Comparison of ENCODE assay signal across 23 cellular contexts in the genomic region with DNA sequence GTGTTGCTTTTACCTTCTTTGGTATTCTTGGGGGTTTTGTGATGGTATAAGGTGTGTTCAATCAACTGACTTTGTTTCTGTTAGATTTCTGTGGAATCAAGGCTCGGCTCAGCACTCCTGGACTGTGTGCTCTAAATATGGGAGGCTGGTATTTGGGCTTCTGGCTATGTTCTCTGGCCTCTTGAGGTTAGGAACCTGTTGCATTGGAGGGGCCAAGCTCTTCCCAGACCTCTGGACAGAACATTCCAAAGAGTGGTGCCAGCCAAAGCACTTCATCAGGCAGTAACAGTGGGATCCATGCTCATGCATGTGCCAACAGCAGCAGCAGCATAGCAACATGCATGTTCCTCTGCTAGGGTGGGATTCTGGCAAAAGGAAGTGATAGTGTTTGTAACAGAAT. TPM values are rescaled to one million over a fixed set of nuclear protein-coding genes. Genes with fewer than 3 reads are reported as not detected.
DNase-seq lines count a peak whose midpoint lies in the region; ATAC-seq, FAIRE-seq and TF ChIP-seq lines count a peak whose summit lies in the region.
"Had no signal": no experiment of that assay in that cellular context is flagged by ENCODE, and none has a peak within 500 bp of the region (broad histone marks: within the 10 kb centered on the region; RNA-seq: fewer than 3 reads in every experiment).

No MANE protein-coding gene starts in this region.

- H2BK12ac ChIP-seq in H9 (ENCODE audit: insufficient read length, low read depth, low read length): peak overlapping the region; percentile 62

- no peaks in the 10 kb centered on the region for H3K79me2 ChIP-seq in H9 (ENCODE audit: insufficient read depth, low read length)

- no peaks in the 10 kb centered on the region for H3K79me1 ChIP-seq in H9 (ENCODE audit: insufficient read depth, low read depth, low read length, poor library complexity, severe bottlenecking)

- no peak overlapping the region for H3K14ac ChIP-seq in H9 (ENCODE audit: insufficient read depth, low read length)

- H2BK15ac ChIP-seq in H9 (ENCODE audit: low read depth, low read length): no peak overlapping the region

- H4K91ac ChIP-seq in H9 (ENCODE audit: insufficient read length, low read depth, low read length): no peak overlapping the region

- H3K4me1 Mint-ChIP-seq in H9: no peaks in the 10 kb centered on the region
- H3K4me1 Mint-ChIP-seq: B cell had no signal

- no peak overlapping the region for H4K5ac ChIP-seq in H9 (ENCODE audit: insufficient read length, low read depth, low read length)

- H3K36me3 ChIP-seq in bronchial epithelial cell (ENCODE audit: control insufficient read depth, insufficient read depth, low read length): no peaks in the 10 kb centered on the region
- H3K36me3 ChIP-seq: BLaER1 treated with 17β-estradiol and CSF1 and Interleukin-3, amounts not matched to agents 10 nM and 100 nM had no signal

- no peak overlapping the region for H2BK120ac ChIP-seq in H9 (ENCODE audit: low read depth, low read length, poor library complexity, severe bottlenecking)

- no peaks in the 10 kb centered on the region for H3K9me3 ChIP-seq in H9 (ENCODE audit: control insufficient read depth, low read depth, low read length)
- H3K9me3 ChIP-seq: A549, Caco-2 had no signal

- H3T11ph ChIP-seq in H9 (ENCODE audit: low read length): no peak overlapping the region

- H3K4me3 Mint-ChIP-seq in H9: no peak overlapping the region
- H3K4me3 Mint-ChIP-seq: B cell; CD4-positive, alpha-beta T cell; CD8-positive, alpha-beta T cell had no signal

- no peak overlapping the region for H3K23ac ChIP-seq in H9 (ENCODE audit: insufficient read length, low read depth, low read length)

- H3K18ac ChIP-seq in H9 (ENCODE audit: insufficient read length, low read depth, low read length): no peak overlapping the region

- no peak overlapping the region for H3K27ac ChIP-seq in H9 (ENCODE audit: insufficient read length, low read depth, low read length)
- H3K27ac ChIP-seq: 22Rv1; A549; BLaER1 treated with 17β-estradiol and CSF1 and Interleukin-3, amounts not matched to agents 10 nM and 100 nM; C4-2B had no signal

- H2BK20ac ChIP-seq in H9 (ENCODE audit: low read depth, low read length, poor library complexity, severe bottlenecking): no peak overlapping the region

- H3K36me3 Mint-ChIP-seq in H9 (ENCODE audit: insufficient read depth in 1 of 3, low read depth in 3 of 3): peaks cover 0 to 26% (median 0%) of the 10 kb centered on the region in 3 experiments; a peak in 3 of 7 replicates
- H3K36me3 Mint-ChIP-seq: CD8-positive, alpha-beta T cell had no signal

- H3K4ac ChIP-seq in H9 (ENCODE audit: low read depth, low read length): no peak overlapping the region

- H3K4me1 ChIP-seq in H9 (ENCODE audit: insufficient read depth, low read length): no peaks in the 10 kb centered on the region
- H3K4me1 ChIP-seq: A549; BLaER1 treated with 17β-estradiol and CSF1 and Interleukin-3, amounts not matched to agents 10 nM and 100 nM; Caco-2 had no signal

- no peak overlapping the region for H3K56ac ChIP-seq in H9 (ENCODE audit: insufficient read length, low read depth, low read length)

- peak; percentile 18 for FAIRE-seq in bronchial epithelial cell (lab: Jason Lieb, UNC)
- FAIRE-seq: A549, D721Med, G401.6, GM12891, GM19239 had no signal

- 0 out of 7 replicates have a peak overlapping the region, but pooled peaks of 1 of the 3 experiments have one; percentile 32 for H3K27ac Mint-ChIP-seq in H9
- H3K27ac Mint-ChIP-seq: B cell; CD4-positive, alpha-beta T cell; CD8-positive, alpha-beta T cell had no signal

- no peaks in the 10 kb centered on the region for H4K20me1 ChIP-seq in H9 (ENCODE audit: control insufficient read depth, insufficient read depth, insufficient read length)
- H4K20me1 ChIP-seq: BLaER1 treated with 17β-estradiol and CSF1 and Interleukin-3, amounts not matched to agents 10 nM and 100 nM had no signal

- no peak overlapping the region for H3K9ac ChIP-seq in H9 (ENCODE audit: extremely low read depth, insufficient read length, low read length)
- H3K9ac ChIP-seq: BLaER1 treated with 17β-estradiol and CSF1 and Interleukin-3, amounts not matched to agents 10 nM and 100 nM had no signal

- H3K27me3 Mint-ChIP-seq in H9 (ENCODE audit: low read depth): no peaks in the 10 kb centered on the region; the same call in 1 of the 2 replicates
- H3K27me3 Mint-ChIP-seq: B cell had no signal

- no CpG with 5 or more reads among the region's 1 CpG for WGBS in H9 (ENCODE audit: extremely low coverage, insufficient read length, low lambda C conversion rate)

- no peak overlapping the region for H2AK5ac ChIP-seq in H9 (ENCODE audit: insufficient read length, low read length)

- no peak overlapping the region for H3K4me2 ChIP-seq in H9 (ENCODE audit: insufficient read depth, insufficient read length, low read length)
- H3K4me2 ChIP-seq: A549; BLaER1 treated with 17β-estradiol and CSF1 and Interleukin-3, amounts not matched to agents 10 nM and 100 nM had no signal

- H3K27me3 ChIP-seq in H9 (ENCODE audit: insufficient read depth, low read length): no peaks in the 10 kb centered on the region
- H3K27me3 ChIP-seq in bronchial epithelial cell (ENCODE audit: control insufficient read depth, insufficient read depth, low read length): no peaks in the 10 kb centered on the region
- H3K27me3 ChIP-seq: BLaER1 treated with 17β-estradiol and CSF1 and Interleukin-3, amounts not matched to agents 10 nM and 100 nM had no signal

- H2BK5ac ChIP-seq in H9 (ENCODE audit: insufficient read length, low read length): no peak overlapping the region

- no peak overlapping the region for H4K8ac ChIP-seq in H9 (replicated peaks; ENCODE audit: insufficient read length, low read depth, low read length)

- peaks cover 3 to 36% of the 10 kb centered on the region in 2 experiments; a peak in 3 of 5 replicates for H3K9me3 Mint-ChIP-seq in H9

- no peak overlapping the region for H2AFZ ChIP-seq in H9 (ENCODE audit: low read length)

- TF ChIP-seq CTCF in H9 (conservative IDR thresholded peaks at IDR 0.05) (no peak), bronchial epithelial cell (IDR thresholded peaks at IDR 0.05; ENCODE audit: insufficient read depth, low read length, severe bottlenecking) (no peak)

- intact Hi-C loops in Right ventricle myocardium superior (cut with DNase I) (no loop called here), Right ventricle myocardium inferior (cut with DNase I) (no loop called here)

- ATAC-seq in Right ventricle myocardium superior (ENCODE audit: poor library complexity) (peak; percentile 29), Right ventricle myocardium inferior (no peak)
- ATAC-seq: A549; CD8-positive, alpha-beta T cell had no signal

- DNase-seq in Right ventricle myocardium superior (no peak), Right ventricle myocardium inferior (ENCODE audit: missing footprints) (no peak), H9 (no peak), bronchial epithelial cell (ENCODE audit: low read depth) (no peak), NCI-H1694 (lab: John Stamatoyannopoulos, UW) (no peak), NCI-H2107 (lab: John Stamatoyannopoulos, UW) (no peak)
- DNase-seq: AML-193; Caco-2; Calu3; CD4-positive, alpha-beta T cell; CD8-positive, alpha-beta T cell; DMS79 treated with DMSO at 0.1 percent for 48 hours; GF-D8 had no signal

- H3K4me3 ChIP-seq in bronchial epithelial cell (ENCODE audit: low read depth, low read length): no peak overlapping the region
- H3K4me3 ChIP-seq: A549; BLaER1 treated with 17β-estradiol and CSF1 and Interleukin-3, amounts not matched to agents 10 nM and 100 nM had no signal

- H3K23me2 ChIP-seq in H9 (ENCODE audit: insufficient read length, low read depth, low read length, poor library complexity, severe bottlenecking): no peaks in the 10 kb centered on the region

RNA-seq across cellular contexts. Expression of a gene that starts 8.3 kb away (rescaled TPM):
- total RNA-seq in Right ventricle myocardium superior (not detected), Right ventricle myocardium inferior (not detected), H9 (2021) (not detected in 2 replicates), bronchial epithelial cell (not detected in 2 replicates)
- total RNA-seq: A172; B cell; Caco-2; Calu3; CD4-positive, alpha-beta T cell; CD8-positive, alpha-beta T cell had no signal

RNA-seq across cellular contexts. Expression of a gene that starts 11.1 kb away (rescaled TPM):
- not detected for total RNA-seq in Right ventricle myocardium superior
- not detected for total RNA-seq in Right ventricle myocardium inferior
- not detected in 2 replicates for total RNA-seq in H9 (2021)
- total RNA-seq in bronchial epithelial cell: not detected in 2 replicates
- total RNA-seq: A172; B cell; Caco-2; Calu3; CD4-positive, alpha-beta T cell; CD8-positive, alpha-beta T cell had no signal

RNA-seq across cellular contexts. Expression of a gene that starts 37.4 kb away (rescaled TPM):
- total RNA-seq in Right ventricle myocardium superior: not detected
- total RNA-seq in Right ventricle myocardium inferior: not detected
- total RNA-seq in H9 (2021): not detected in 2 replicates
- total RNA-seq in bronchial epithelial cell: not detected in 2 replicates
- total RNA-seq: A172; B cell; Caco-2; Calu3; CD4-positive, alpha-beta T cell; CD8-positive, alpha-beta T cell had no signal

RNA-seq across cellular contexts. Expression of a gene that starts 39.5 kb away (rescaled TPM):
- total RNA-seq in Right ventricle myocardium superior (not detected), Right ventricle myocardium inferior (not detected), H9 (2021) (not detected in 2 replicates), bronchial epithelial cell (not detected in 2 replicates)
- total RNA-seq: A172; B cell; Caco-2; Calu3; CD4-positive, alpha-beta T cell; CD8-positive, alpha-beta T cell had no signal

RNA-seq across cellular contexts. Expression of a gene that starts 45.9 kb away (rescaled TPM):
- total RNA-seq in Right ventricle myocardium superior: not detected
- not detected for total RNA-seq in Right ventricle myocardium inferior
- total RNA-seq in H9 (2021): not detected in 2 replicates
- total RNA-seq in bronchial epithelial cell: not detected in 2 replicates
- total RNA-seq: A172; B cell; Caco-2; Calu3; CD4-positive, alpha-beta T cell; CD8-positive, alpha-beta T cell had no signal
